In genomic region chr7:100345288-100345672, GRCh38 we compare ENCODE assay signal across 8 cellular contexts. TPM values are rescaled to one million over a fixed set of nuclear protein-coding genes. Genes with fewer than 3 reads are reported as not detected.
DNase-seq lines count a peak whose midpoint lies in the region; ATAC-seq, FAIRE-seq and TF ChIP-seq lines count a peak whose summit lies in the region.
"Not testable (repeated sequence)": the region's sequence is repeated elsewhere in the genome, so short reads cannot be mapped to it uniquely, and the experiment has no call there.

No MANE protein-coding gene starts in this region.

- not testable (repeated sequence) for H3K4me3 ChIP-seq in heart right ventricle

- peaks cover 0 to 36% (median 16%) of the 10 kb centered on the region in 9 donors for H3K4me1 ChIP-seq in heart right ventricle

- H3K9me3 Mint-ChIP-seq in activated naive CD8-positive, alpha-beta T cell treated with anti-CD3 and anti-CD28 coated beads, Interleukin-2, amount 10 ng/mL, durations not matched to agents 7 days and 5 days = not testable (repeated sequence)

- H3K36me3 Mint-ChIP-seq in activated naive CD8-positive, alpha-beta T cell treated with anti-CD3 and anti-CD28 coated beads, Interleukin-2, amount 10 ng/mL, durations not matched to agents 7 days and 5 days = peaks cover 28% of the 10 kb centered on the region

- H3K27ac ChIP-seq in heart right ventricle = peak overlapping the region in 5 of 10 donors; percentile 36 to 71 (median 54)

- 2 to 4% methylated on average over 2 to 3 of the region's 5 CpGs for WGBS in heart right ventricle, 2 donors

- ATAC-seq in GM18517 (IDR thresholded peaks at IDR 0.05; ENCODE audit: unreplicated experiment) (peak; percentile 32), HG02884 (IDR thresholded peaks at IDR 0.05; ENCODE audit: unreplicated experiment) (peak; percentile 14), heart right ventricle (peak; percentile 41 to 80 (median 68))
- ATAC-seq in activated naive CD8-positive, alpha-beta T cell treated with anti-CD3 and anti-CD28 coated beads, Interleukin-2, amount 10 ng/mL, durations not matched to agents 7 days and 5 days (ENCODE audit: low read depth) = peak; percentile 41

- DNase-seq in NCI-H1930 (lab: John Stamatoyannopoulos, UW) (peak; percentile 30 to 45), T-helper 2 cell (peak; percentile 22 to 61 (median 54)), heart right ventricle (peak; percentile 77 to 80), renal cortical epithelial cell (ENCODE audit: low read depth) (peak; percentile 23)
- DNase-seq in activated naive CD8-positive, alpha-beta T cell treated with anti-CD3 and anti-CD28 coated beads, Interleukin-2, amount 10 ng/mL, durations not matched to agents 7 days and 5 days = peak; percentile 74

- H3K4me3 Mint-ChIP-seq in activated naive CD8-positive, alpha-beta T cell treated with anti-CD3 and anti-CD28 coated beads, Interleukin-2, amount 10 ng/mL, durations not matched to agents 7 days and 5 days = peak overlapping the region; percentile 67

- peak; percentile 21 to 70 (median 60) for TF ChIP-seq CTCF in heart right ventricle (IDR thresholded peaks at IDR 0.05)

- H3K9me3 ChIP-seq in heart right ventricle = not testable (repeated sequence)

- not testable (repeated sequence) for H3K27me3 Mint-ChIP-seq in activated naive CD8-positive, alpha-beta T cell treated with anti-CD3 and anti-CD28 coated beads, Interleukin-2, amount 10 ng/mL, durations not matched to agents 7 days and 5 days

- peak overlapping the region; percentile 89 for H3K27ac Mint-ChIP-seq in activated naive CD8-positive, alpha-beta T cell treated with anti-CD3 and anti-CD28 coated beads, Interleukin-2, amount 10 ng/mL, durations not matched to agents 7 days and 5 days

- peaks cover 37% of the 10 kb centered on the region for H3K4me1 Mint-ChIP-seq in activated naive CD8-positive, alpha-beta T cell treated with anti-CD3 and anti-CD28 coated beads, Interleukin-2, amount 10 ng/mL, durations not matched to agents 7 days and 5 days

- POLR2A ChIA-PET in activated naive CD8-positive, alpha-beta T cell treated with anti-CD3 and anti-CD28 coated beads, Interleukin-2, amount 10 ng/mL, durations not matched to agents 7 days and 5 days (lab: Charles Lee) = interaction anchor here (0.8 to 1.6 kb wide), 4 partner anchors 10 to 212 kb away, joined by 3 to 6 read pairs (median 3); partner anchors contain the start of gene PVRIG

- FAIRE-seq in A204.1 (lab: Jason Lieb, UNC) = peak; percentile 85

- intact Hi-C loops in heart right ventricle (cut with DNase I) = loop anchor here in 2 of 10 donors (10.0 kb wide), 1 partner anchor 210 kb away; no protein-coding TSS in a partner anchor

- peaks cover 0 to 84% (median 28%) of the 10 kb centered on the region in 9 donors for H3K36me3 ChIP-seq in heart right ventricle

- H3K27me3 ChIP-seq in heart right ventricle = not testable (repeated sequence)

RNA-seq across cellular contexts. Expression of gene PILRB, which starts 12.6 kb away (rescaled TPM):
- total RNA-seq in activated naive CD8-positive, alpha-beta T cell treated with anti-CD3 and anti-CD28 coated beads, Interleukin-2, amount 10 ng/mL, durations not matched to agents 7 days and 5 days = 10 to 100 TPM; 91.3 to 96.4 TPM
- total RNA-seq in heart right ventricle = 10 to 100 TPM in 6 of 10 donors, 1 to 10 TPM in 4; 7.3 to 15.5 (median 10.5) TPM
- 10 to 100 TPM; 14.5 to 69.1 TPM for polyA plus RNA-seq in heart right ventricle
- 7.1 and 17.6 TPM in 2 replicates for total RNA-seq in renal cortical epithelial cell

RNA-seq across cellular contexts. Expression of gene PILRA, which starts 28.0 kb away (rescaled TPM):
- 1 to 10 TPM; 4.1 to 5.1 TPM for total RNA-seq in activated naive CD8-positive, alpha-beta T cell treated with anti-CD3 and anti-CD28 coated beads, Interleukin-2, amount 10 ng/mL, durations not matched to agents 7 days and 5 days
- total RNA-seq in heart right ventricle = 10 to 100 TPM in 1 of 10 donors, 1 to 10 TPM in 9; 1.1 to 12.4 (median 2.5) TPM
- 1 to 10 TPM; 2.9 to 4.2 TPM for polyA plus RNA-seq in heart right ventricle
- total RNA-seq in renal cortical epithelial cell = 0.35 and 2.0 TPM in 2 replicates

RNA-seq across cellular contexts. Expression of gene SPDYE3, which starts 37.8 kb away (rescaled TPM):
- not detected for total RNA-seq in activated naive CD8-positive, alpha-beta T cell treated with anti-CD3 and anti-CD28 coated beads, Interleukin-2, amount 10 ng/mL, durations not matched to agents 7 days and 5 days
- total RNA-seq in heart right ventricle = not detected
- polyA plus RNA-seq in heart right ventricle = under 1 TPM; 0.04 to 0.15 TPM
- total RNA-seq in renal cortical epithelial cell = 0.05 TPM in 1 of 2 replicates, not detected in the other

Comparison
In these comparisons a context has a peak if more than half of its experiments do, and no peak if none do; other contexts are left out.
1. ATAC-seq: peak in every context shown above with its lines; median percentile 68 in heart right ventricle; 41 in activated naive CD8-positive, alpha-beta T cell treated with anti-CD3 and anti-CD28 coated beads, Interleukin-2, amount 10 ng/mL, durations not matched to agents 7 days and 5 days; 32 in GM18517; 14 in HG02884.
2. DNase-seq: peak in every context shown above with its lines; median percentile 78 in heart right ventricle; 74 in activated naive CD8-positive, alpha-beta T cell treated with anti-CD3 and anti-CD28 coated beads, Interleukin-2, amount 10 ng/mL, durations not matched to agents 7 days and 5 days; 54 in T-helper 2 cell; 38 in NCI-H1930; 23 in renal cortical epithelial cell.